In the genomic region with DNA sequence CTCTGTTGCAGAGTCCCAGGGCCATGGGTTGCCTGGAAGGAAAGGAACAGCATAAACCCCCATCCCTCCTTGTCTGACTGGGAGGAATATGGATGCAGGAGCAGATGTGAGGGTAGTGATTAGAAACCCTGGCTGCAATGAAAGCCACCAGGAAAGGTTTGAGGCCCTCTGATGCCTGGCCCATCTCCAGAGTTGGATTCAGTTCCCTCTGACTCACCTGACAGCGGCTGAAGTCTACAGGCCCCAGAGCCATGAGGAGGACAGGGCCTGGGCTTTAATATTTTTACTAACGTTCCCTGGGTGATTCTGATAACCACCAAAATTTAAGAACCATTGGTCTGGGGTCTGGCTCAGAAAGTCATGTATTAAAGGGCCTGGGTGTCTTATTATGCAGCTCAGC, we compare ENCODE assay signal across 16 cellular contexts.
A peak's percentile ranks its signal among the peaks of the same experiment; 100 is the strongest.
DNase-seq lines count a peak whose midpoint lies in the region; ATAC-seq and TF ChIP-seq lines count a peak whose summit lies in the region.
"Had no signal": no experiment of that assay in that cellular context is flagged by ENCODE, and none has a peak within 500 bp of the region (broad histone marks: within the 10 kb centered on the region; RNA-seq: fewer than 3 reads in every experiment).

No MANE protein-coding gene starts in this region.

- no peaks in the 10 kb centered on the region for H3K36me3 ChIP-seq in mammary epithelial cell (ENCODE audit: insufficient read depth, low read length)
- no peaks in the 10 kb centered on the region for H3K36me3 ChIP-seq in hepatocyte (replicated peaks; ENCODE audit: insufficient read depth, low read depth)
- H3K36me3 ChIP-seq: BLaER1 had no signal

- H3K4me2 ChIP-seq in mammary epithelial cell (ENCODE audit: insufficient read depth, low read depth, low read length) = no peak overlapping the region
- no peak overlapping the region for H3K4me2 ChIP-seq in hepatocyte
- H3K4me2 ChIP-seq: BLaER1 had no signal

- dilution Hi-C loops in mammary epithelial cell (cut with HindIII; ENCODE audit: low sequenced_read_pairs) = no loop called here

- H3K79me2 ChIP-seq in mammary epithelial cell (ENCODE audit: insufficient read depth, low read length) = no peaks in the 10 kb centered on the region
- no peaks in the 10 kb centered on the region for H3K79me2 ChIP-seq in hepatocyte

- peaks cover 3% of the 10 kb centered on the region for H3K9me3 ChIP-seq in mammary epithelial cell (replicated peaks; ENCODE audit: insufficient read depth, low read length)
- no peaks in the 10 kb centered on the region for H3K9me3 ChIP-seq in hepatocyte (ENCODE audit: low read depth)
- H3K9me3 ChIP-seq: BLaER1 had no signal

- CTCF ChIA-PET in MCF 10A (lab: Yijun Ruan, JAX) (interaction anchor here (0.6 to 1.0 kb wide), 2 partner anchors 217 to 1034 kb away, joined by 3 read pairs; no protein-coding TSS in a partner anchor), mammary epithelial cell (lab: Charles Lee; ENCODE audit: low non-redundant PET) (no interaction called here)

- H3K4me3 ChIP-seq in mammary epithelial cell (replicated peaks in 1 of 3; ENCODE audit: insufficient read depth in 1 of 3, low read depth in 2 of 3, low read length in 3 of 3) = no peak overlapping the region
- no peak overlapping the region for H3K4me3 ChIP-seq in hepatocyte
- H3K4me3 ChIP-seq: BLaER1 had no signal

- no peak overlapping the region for H3K9ac ChIP-seq in mammary epithelial cell (ENCODE audit: insufficient read depth, low read length)
- H3K9ac ChIP-seq: BLaER1 had no signal

- intact Hi-C loops in MCF 10A (cut with micrococcal nuclease) (no loop called here), mammary epithelial cell (cut with micrococcal nuclease) (no loop called here)

- H2AFZ ChIP-seq in mammary epithelial cell (ENCODE audit: low read depth, low read length) = no peak overlapping the region
- no peak overlapping the region for H2AFZ ChIP-seq in hepatocyte

- H3K4me1 ChIP-seq in mammary epithelial cell (ENCODE audit: insufficient read depth, low read length) (no peaks in the 10 kb centered on the region), hepatocyte (ENCODE audit: insufficient read depth) (no peaks in the 10 kb centered on the region)
- H3K4me1 ChIP-seq: BLaER1 had no signal

- in situ Hi-C loops in mammary epithelial cell (cut with MboI; ENCODE audit: low sequenced_read_pairs in 2 of 2) = no loop called here

- no TSS peak for BruUV-seq in MCF 10A (replicated peaks; lab: Mats Ljungman, UMichigan)
- no TSS peak for BruUV-seq in mammary epithelial cell (replicated peaks; lab: Mats Ljungman, UMichigan)

- H3K27ac ChIP-seq in mammary epithelial cell (ENCODE audit: insufficient read depth, low read depth, low read length) = no peak overlapping the region
- H3K27ac ChIP-seq in hepatocyte = no peak overlapping the region
- H3K27ac ChIP-seq: BLaER1 had no signal

- no peak overlapping the region for H3K27ac Mint-ChIP-seq in MCF 10A (ENCODE audit: low read depth, unreplicated experiment)
- H3K27ac Mint-ChIP-seq: CD14-positive monocyte; CD4-positive, alpha-beta memory T cell; H9 had no signal

- no peak overlapping the region for H3K4me3 Mint-ChIP-seq in MCF 10A (ENCODE audit: unreplicated experiment)
- H3K4me3 Mint-ChIP-seq: CD14-positive monocyte; CD4-positive, alpha-beta memory T cell; H9 had no signal

- no peaks in the 10 kb centered on the region for H3K27me3 ChIP-seq in mammary epithelial cell (ENCODE audit: insufficient read depth, low read length)
- no peaks in the 10 kb centered on the region for H3K27me3 ChIP-seq in hepatocyte
- H3K27me3 ChIP-seq: BLaER1 had no signal

- H3K36me3 Mint-ChIP-seq in MCF 10A (ENCODE audit: insufficient read depth, unreplicated experiment) = no peaks in the 10 kb centered on the region
- H3K36me3 Mint-ChIP-seq: CD14-positive monocyte; CD4-positive, alpha-beta memory T cell had no signal

- TF ChIP-seq CTCF in MCF 10A (IDR thresholded peaks at IDR 0.05; ENCODE audit: unreplicated experiment) = no peak
- no peak for TF ChIP-seq CTCF in mammary epithelial cell (conservative IDR thresholded peaks at IDR 0.05 in 1 of 2, IDR thresholded peaks at IDR 0.05 in 1 of 2; ENCODE audit: extremely low read depth in 1 of 2, insufficient read depth in 1 of 2, low read depth in 1 of 2, low read length in 2 of 2)
- TF ChIP-seq CTCF in hepatocyte (IDR thresholded peaks at IDR 0.05; ENCODE audit: poor library complexity) = no peak

- no peaks in the 10 kb centered on the region for H4K20me1 ChIP-seq in mammary epithelial cell (ENCODE audit: insufficient read depth, low read length)
- H4K20me1 ChIP-seq in hepatocyte (ENCODE audit: insufficient read depth, poor library complexity, severe bottlenecking) = no peaks in the 10 kb centered on the region
- H4K20me1 ChIP-seq: BLaER1 had no signal

- POLR2A ChIA-PET in MCF 10A (lab: Yijun Ruan, JAX) = no interaction called here

- DNase-seq in MCF 10A (ENCODE audit: unreplicated experiment) = peak; percentile 5
- no peak for DNase-seq in mammary epithelial cell
- DNase-seq in RPMI7951 (ENCODE audit: low read depth) = peak; percentile 39
- DNase-seq in hepatocyte (ENCODE audit: low spot score) = peak; percentile 1
- no peak for DNase-seq in NCI-H1092 treated with DMSO at 0.1 percent for 48 hours (lab: John Stamatoyannopoulos, UW)
- DNase-seq: 8988T; CD4-positive, alpha-beta memory T cell; DMS153; DMS79; GF-D8; H9 had no signal

- H3K27me3 Mint-ChIP-seq in MCF 10A (ENCODE audit: insufficient read depth, unreplicated experiment) = no peaks in the 10 kb centered on the region
- H3K27me3 Mint-ChIP-seq: CD4-positive, alpha-beta memory T cell had no signal

- H3K9me2 ChIP-seq in hepatocyte (replicated peaks; ENCODE audit: insufficient read depth) = no peaks in the 10 kb centered on the region

- ATAC-seq in activated CD4-positive, CD25-positive, alpha-beta regulatory T cell treated with anti-CD3 and anti-CD28 coated beads, Interleukin-2, amount 50 U/mL, for 24 hours = no peak
- no peak for ATAC-seq in HG03520 (IDR thresholded peaks at IDR 0.05; ENCODE audit: unreplicated experiment)
- ATAC-seq: HepG2 had no signal

- WGBS in mammary epithelial cell (ENCODE audit: low coverage, missing lambda C conversion rate) = 59% methylated on average over 2 of the region's 2 CpGs
- 91% methylated on average over 2 of the region's 2 CpGs for WGBS in hepatocyte (ENCODE audit: low lambda C conversion rate, missing lambda C conversion rate)

- peaks cover 38% of the 10 kb centered on the region for H3K9me3 Mint-ChIP-seq in MCF 10A (ENCODE audit: unreplicated experiment)

- H3K4me1 Mint-ChIP-seq in MCF 10A (ENCODE audit: insufficient read depth, unreplicated experiment) = no peaks in the 10 kb centered on the region
- H3K4me1 Mint-ChIP-seq: CD14-positive monocyte; CD4-positive, alpha-beta memory T cell; H9 had no signal

Comparison
In these comparisons a context has a peak if more than half of its experiments do, and no peak if none do; other contexts are left out.
1. DNase-seq: peak in MCF 10A (single experiment), RPMI7951 (single experiment) and hepatocyte (single experiment); none in mammary epithelial cell (single experiment) and NCI-H1092 treated with DMSO at 0.1 percent for 48 hours (single experiment).